In genomic region chr5:134902071-134902801, GRCh38 we compare ENCODE assay signal across 10 cellular contexts. TPM values are rescaled to one million over a fixed set of nuclear protein-coding genes. Genes with fewer than 3 reads are reported as not detected.
A peak's percentile ranks its signal among the peaks of the same experiment; 100 is the strongest.
DNase-seq lines count a peak whose midpoint lies in the region; ATAC-seq and TF ChIP-seq lines count a peak whose summit lies in the region.
"Had no signal": no experiment of that assay in that cellular context is flagged by ENCODE, and none has a peak within 500 bp of the region (broad histone marks: within the 10 kb centered on the region; RNA-seq: fewer than 3 reads in every experiment).

No MANE protein-coding gene starts in this region.

- peaks cover 6% of the 10 kb centered on the region for H3K36me3 Mint-ChIP-seq in activated naive CD4-positive, alpha-beta T cell treated with anti-CD3 and anti-CD28 coated beads for 36 hours (ENCODE audit: low read depth)
- H3K36me3 Mint-ChIP-seq in MCF 10A (ENCODE audit: insufficient read depth, unreplicated experiment), result peaks cover 38% of the 10 kb centered on the region

- POLR2A ChIA-PET in MCF 10A (lab: Yijun Ruan, JAX), result interaction anchor here (0.7 to 1.6 kb wide), 2 partner anchors 55 to 427 kb away, joined by 3 to 4 read pairs; no protein-coding TSS in a partner anchor

- H3K27me3 ChIP-seq in WERI-Rb-1 (ENCODE audit: insufficient read depth, low read depth, severe bottlenecking) (no peaks in the 10 kb centered on the region), spleen (replicated peaks in 1 of 7) (no peaks in the 10 kb centered on the region)

- peaks cover 0 to 43% (median 27%) of the 10 kb centered on the region in 6 donors for H3K4me1 ChIP-seq in spleen

- H3K36me3 ChIP-seq in WERI-Rb-1 (peaks cover 5% of the 10 kb centered on the region), spleen (peaks cover 0 to 44% (median 17%) of the 10 kb centered on the region in 6 donors)

- H3K4me1 Mint-ChIP-seq in activated naive CD4-positive, alpha-beta T cell treated with anti-CD3 and anti-CD28 coated beads for 36 hours (ENCODE audit: low read depth), result peaks cover 17% of the 10 kb centered on the region
- H3K4me1 Mint-ChIP-seq in MCF 10A (ENCODE audit: insufficient read depth, unreplicated experiment), result no peaks in the 10 kb centered on the region

- BruUV-seq in MCF 10A (replicated peaks; lab: Mats Ljungman, UMichigan), result no TSS peak

- no peaks in the 10 kb centered on the region for H3K9me3 Mint-ChIP-seq in activated naive CD4-positive, alpha-beta T cell treated with anti-CD3 and anti-CD28 coated beads for 36 hours
- no peaks in the 10 kb centered on the region for H3K9me3 Mint-ChIP-seq in MCF 10A (ENCODE audit: unreplicated experiment)
- H3K9me3 Mint-ChIP-seq: effector memory CD8-positive, alpha-beta T cell; T-helper 1 cell treated with Interleukin-12 subunit alpha and Interleukin-12 subunit beta and Interleukin-4 antibody, amounts not matched to agents 30 μg/mL and 1 μg/mL, for 36 hours had no signal

- no peak for TF ChIP-seq POLR2A in spleen (IDR thresholded peaks at IDR 0.05)

- DNase-seq in activated naive CD4-positive, alpha-beta T cell treated with anti-CD3 and anti-CD28 coated beads for 36 hours, result peak; percentile 14
- no peak for DNase-seq in activated naive CD4-positive, alpha-beta T cell treated with Interleukin-2 at 50 U/mL for 16 hours
- peak; percentile 34 for DNase-seq in WERI-Rb-1
- DNase-seq in spleen, result peak; percentile 80
- DNase-seq in GM19240 (ENCODE audit: insufficient read length, low spot score), result no peak
- no peak for DNase-seq in MCF 10A (ENCODE audit: unreplicated experiment)
- DNase-seq in activated CD8-positive, alpha-beta memory T cell treated with anti-CD3 and anti-CD28 coated beads for 24 hours, result no peak
- DNase-seq: effector memory CD8-positive, alpha-beta T cell had no signal

- peak overlapping the region; percentile 18 for H3K27ac Mint-ChIP-seq in activated naive CD4-positive, alpha-beta T cell treated with anti-CD3 and anti-CD28 coated beads for 36 hours
- H3K27ac Mint-ChIP-seq in MCF 10A (ENCODE audit: low read depth, unreplicated experiment), result no peak overlapping the region

- H3K27me3 Mint-ChIP-seq in activated naive CD4-positive, alpha-beta T cell treated with anti-CD3 and anti-CD28 coated beads for 36 hours (ENCODE audit: low read depth), result no peaks in the 10 kb centered on the region
- no peaks in the 10 kb centered on the region for H3K27me3 Mint-ChIP-seq in MCF 10A (ENCODE audit: insufficient read depth, unreplicated experiment)
- H3K27me3 Mint-ChIP-seq: effector memory CD8-positive, alpha-beta T cell had no signal

- H3K4me3 Mint-ChIP-seq in activated naive CD4-positive, alpha-beta T cell treated with anti-CD3 and anti-CD28 coated beads for 36 hours, result no peak overlapping the region
- H3K4me3 Mint-ChIP-seq in MCF 10A (ENCODE audit: unreplicated experiment), result no peak overlapping the region
- H3K4me3 Mint-ChIP-seq: effector memory CD8-positive, alpha-beta T cell; T-helper 1 cell treated with Interleukin-12 subunit alpha and Interleukin-12 subunit beta and Interleukin-4 antibody, amounts not matched to agents 30 μg/mL and 1 μg/mL, for 36 hours had no signal

- WGBS in spleen, 5 donors, result 50 to 60% (median 57%) methylated on average over 10 of the region's 10 CpGs

- H3K4me3 ChIP-seq in WERI-Rb-1 (ENCODE audit: low read depth, low read length), result no peak overlapping the region
- peak overlapping the region in 1 of 8 donors; percentile 10 for H3K4me3 ChIP-seq in spleen

- peak; percentile 44 for ATAC-seq in HG03378 (IDR thresholded peaks at IDR 0.05; ENCODE audit: unreplicated experiment)
- ATAC-seq: effector memory CD8-positive, alpha-beta T cell had no signal

- intact Hi-C loops in activated naive CD4-positive, alpha-beta T cell treated with anti-CD3 and anti-CD28 coated beads for 36 hours (cut with micrococcal nuclease), result loop anchor here (10.0 kb wide), 1 partner anchor 677 kb away; the partner anchor contains the start of gene PPP2CA
- intact Hi-C loops in spleen (cut with DNase I; ENCODE audit: low total_unique reads), result no loop called here
- intact Hi-C loops in MCF 10A (cut with micrococcal nuclease), result no loop called here

- CTCF ChIA-PET in activated naive CD4-positive, alpha-beta T cell treated with anti-CD3 and anti-CD28 coated beads for 36 hours (lab: Charles Lee), result interaction anchor here (0.8 to 2.0 kb wide), 5 partner anchors 17 to 164 kb away, joined by 3 to 9 read pairs (median 3); partner anchors contain the start of gene CAMLG
- CTCF ChIA-PET in MCF 10A (lab: Yijun Ruan, JAX), result interaction anchor here (0.6 to 1.5 kb wide), 6 partner anchors 8 to 230 kb away, joined by 3 to 7 read pairs (median 4); no protein-coding TSS in a partner anchor

- TF ChIP-seq CTCF in WERI-Rb-1 (IDR thresholded peaks at IDR 0.05; ENCODE audit: low read depth, low read length) (no peak), spleen (IDR thresholded peaks at IDR 0.05 in 8 of 11, conservative IDR thresholded peaks at IDR 0.05 in 3 of 11) (no peak), MCF 10A (IDR thresholded peaks at IDR 0.05; ENCODE audit: unreplicated experiment) (no peak)

- H3K27ac ChIP-seq in WERI-Rb-1 (peak overlapping the region; percentile 9), spleen (peak overlapping the region; percentile 31 to 100 (median 68))

- no peaks in the 10 kb centered on the region for H3K9me3 ChIP-seq in WERI-Rb-1 (ENCODE audit: severe bottlenecking)
- no peaks in the 10 kb centered on the region for H3K9me3 ChIP-seq in spleen

RNA-seq across cellular contexts. Expression of gene PCBD2, which starts 2.7 kb away (rescaled TPM):
- total RNA-seq in activated naive CD4-positive, alpha-beta T cell treated with anti-CD3 and anti-CD28 coated beads for 36 hours, result 10 to 100 TPM in 1 of 2 experiments, 1 to 10 TPM in 1; 9.6 to 10.5 TPM
- total RNA-seq in spleen, result 10 to 100 TPM in 5 of 7 donors, 1 to 10 TPM in 2; 8.1 to 15.8 (median 10.2) TPM
- 1 to 10 TPM; 2.8 to 5.9 (median 4.3) TPM for polyA plus RNA-seq in spleen
- 27.3 and 34.5 TPM in 2 replicates for total RNA-seq in MCF 10A (2022)

RNA-seq across cellular contexts. Expression of gene TXNDC15, which starts 28.1 kb away (rescaled TPM):
- total RNA-seq in activated naive CD4-positive, alpha-beta T cell treated with anti-CD3 and anti-CD28 coated beads for 36 hours, result 10 to 100 TPM; 19.8 to 20.9 TPM
- total RNA-seq in spleen (100 to 1,000 TPM in 1 of 7 donors, 10 to 100 TPM in 6; 45.9 to 109 (median 63.4) TPM), MCF 10A (2022) (57.0 and 66.0 TPM in 2 replicates)
- 10 to 100 TPM; 37.4 to 60.8 (median 39.8) TPM for polyA plus RNA-seq in spleen

RNA-seq across cellular contexts. Expression of gene C5orf24, which starts 56.5 kb away (rescaled TPM):
- 10 to 100 TPM; 17.6 to 21.2 TPM for total RNA-seq in activated naive CD4-positive, alpha-beta T cell treated with anti-CD3 and anti-CD28 coated beads for 36 hours
- total RNA-seq in spleen (10 to 100 TPM; 27.3 to 48.1 (median 39.1) TPM), MCF 10A (2022) (61.4 and 66.0 TPM in 2 replicates)
- 10 to 100 TPM; 12.3 to 15.6 (median 15.3) TPM for polyA plus RNA-seq in spleen

Comparison
In these comparisons a context has a peak if more than half of its experiments do, and no peak if none do; other contexts are left out.
1. DNase-seq: peak in activated naive CD4-positive, alpha-beta T cell treated with anti-CD3 and anti-CD28 coated beads for 36 hours (single experiment), WERI-Rb-1 (single experiment) and spleen (single experiment); none in activated naive CD4-positive, alpha-beta T cell treated with Interleukin-2 at 50 U/mL for 16 hours (single experiment), GM19240 (single experiment), MCF 10A (single experiment) and activated CD8-positive, alpha-beta memory T cell treated with anti-CD3 and anti-CD28 coated beads for 24 hours (single experiment).